13 cellular contexts compared by ENCODE assay signal in the genomic region with DNA sequence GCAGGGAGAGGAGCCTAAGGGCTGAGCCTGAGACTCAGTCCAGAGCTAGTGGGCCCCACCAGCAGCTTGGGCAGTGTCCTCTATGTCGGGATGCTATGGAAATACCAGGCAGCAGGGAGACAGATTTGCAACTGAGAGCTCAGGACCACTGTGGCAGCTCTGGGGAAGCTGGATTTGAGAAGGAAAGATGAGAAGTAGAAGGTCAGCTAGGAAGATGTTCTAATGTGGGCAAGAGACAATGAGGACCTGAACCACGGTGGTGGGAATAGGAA.
"Had no signal": no experiment of that assay in that cellular context is flagged by ENCODE, and none has a peak within 500 bp of the region (broad histone marks: within the 10 kb centered on the region; RNA-seq: fewer than 3 reads in every experiment).

No MANE protein-coding gene starts in this region.

- H3K4me1 Mint-ChIP-seq: activated B cell treated with CpG ODN at 0.5 μM for 24 hours, immature natural killer cell had no signal

- H3K27me3 ChIP-seq: pancreas, upper lobe of left lung had no signal

- H3K4me1 ChIP-seq: pancreas had no signal

- H3K4me3 Mint-ChIP-seq: activated B cell treated with CpG ODN at 0.5 μM for 24 hours; activated naive CD8-positive, alpha-beta T cell; immature natural killer cell; stimulated activated naive B cell treated with anti-CD40 and anti-IgM and Interleukin-4, amounts not matched to agents 10 μg/mL and 1 μg/mL and 100 μg/mL, for 72 hours had no signal

- H3K36me3 ChIP-seq: pancreas, upper lobe of left lung had no signal

- H3K27me3 Mint-ChIP-seq: activated B cell treated with CpG ODN at 0.5 μM for 24 hours; activated naive CD8-positive, alpha-beta T cell had no signal

- H3K9me3 Mint-ChIP-seq: activated B cell treated with CpG ODN at 0.5 μM for 24 hours; immature natural killer cell; stimulated activated naive B cell treated with anti-CD40 and anti-IgM and Interleukin-4, amounts not matched to agents 10 μg/mL and 1 μg/mL and 100 μg/mL, for 72 hours had no signal

- DNase-seq: activated B cell treated with CpG ODN at 0.5 μM for 24 hours; activated CD4-positive, alpha-beta T cell treated with anti-CD3 and anti-CD28 coated beads for 48 hours; activated CD8-positive, alpha-beta memory T cell treated with anti-CD3 and anti-CD28 coated beads, Interleukin-2, amount 50 U/mL, for 48 hours; activated gamma-delta T cell treated with Interleukin-2 at 50 U/mL for 16 hours; amniotic stem cell; effector memory CD4-positive, alpha-beta T cell; foreskin melanocyte; immature natural killer cell; stimulated activated naive B cell treated with anti-CD40 and anti-IgM and Interleukin-4, amounts not matched to agents 10 μg/mL and 1 μg/mL and 100 μg/mL, for 72 hours; T-helper 2 cell had no signal

- H3K27ac Mint-ChIP-seq: activated B cell treated with CpG ODN at 0.5 μM for 24 hours; activated naive CD8-positive, alpha-beta T cell; stimulated activated naive B cell treated with anti-CD40 and anti-IgM and Interleukin-4, amounts not matched to agents 10 μg/mL and 1 μg/mL and 100 μg/mL, for 72 hours had no signal

- ATAC-seq: stimulated activated naive B cell treated with anti-CD40 and anti-IgM and Interleukin-4, amounts not matched to agents 10 μg/mL and 1 μg/mL and 100 μg/mL, for 72 hours had no signal

- H3K9me3 ChIP-seq: pancreas, upper lobe of left lung had no signal

- H3K36me3 Mint-ChIP-seq: immature natural killer cell; stimulated activated naive B cell treated with anti-CD40 and anti-IgM and Interleukin-4, amounts not matched to agents 10 μg/mL and 1 μg/mL and 100 μg/mL, for 72 hours had no signal

- H3K27ac ChIP-seq: pancreas, upper lobe of left lung had no signal

- H3K4me3 ChIP-seq: pancreas, upper lobe of left lung had no signal
